Comparison of ENCODE assay signal across 16 cellular contexts in genomic region chr2:240131296-240131695, GRCh38. TPM values are rescaled to one million over a fixed set of nuclear protein-coding genes. Genes with fewer than 3 reads are reported as not detected.
DNase-seq lines count a peak whose midpoint lies in the region; ATAC-seq and TF ChIP-seq lines count a peak whose summit lies in the region.
"Had no signal": no experiment of that assay in that cellular context is flagged by ENCODE, and none has a peak within 500 bp of the region (broad histone marks: within the 10 kb centered on the region; RNA-seq: fewer than 3 reads in every experiment).

No MANE protein-coding gene starts in this region.

- H3K27ac ChIP-seq in spleen: no peak overlapping the region
- H3K27ac ChIP-seq: BLaER1 treated with 17β-estradiol and CSF1 and Interleukin-3, amounts not matched to agents 10 nM and 100 nM had no signal

- no peak overlapping the region for H3K4me3 Mint-ChIP-seq in activated CD4-positive, alpha-beta memory T cell treated with anti-CD3 and anti-CD28 coated beads for 36 hours
- no peak overlapping the region for H3K4me3 Mint-ChIP-seq in activated CD4-positive, alpha-beta memory T cell treated with anti-CD3 and anti-CD28 coated beads, Interleukin-2, amount 10 ng/mL, durations not matched to agents 7 days and 5 days
- no peak overlapping the region for H3K4me3 Mint-ChIP-seq in natural killer cell
- H3K4me3 Mint-ChIP-seq in natural killer cell treated with Interleukin-12 subunit alpha and Interleukin-12 subunit beta and Interleukin-15 and Interleukin-18, amount 100 ng/mL, for 72 hours: no peak overlapping the region

- H3K36me3 ChIP-seq in spleen: peaks cover 0 to 80% (median 65%) of the 10 kb centered on the region in 6 donors

- CTCF ChIA-PET in activated CD4-positive, alpha-beta memory T cell treated with anti-CD3 and anti-CD28 coated beads for 36 hours (lab: Charles Lee): interaction anchor here (1.2 kb wide), 1 partner anchor 12 kb away, joined by 3 read pairs; no protein-coding TSS in a partner anchor
- CTCF ChIA-PET in activated CD4-positive, alpha-beta memory T cell treated with anti-CD3 and anti-CD28 coated beads, Interleukin-2, amount 10 ng/mL, durations not matched to agents 7 days and 5 days (lab: Charles Lee): no interaction called here

- no peak for TF ChIP-seq POLR2A in spleen (IDR thresholded peaks at IDR 0.05)

- WGBS in spleen, 5 donors: 90 to 97% (median 95%) methylated on average over 11 to 16 of the region's 16 CpGs

- TF ChIP-seq CTCF in natural killer cell (IDR thresholded peaks at IDR 0.05) (no peak), spleen (IDR thresholded peaks at IDR 0.05 in 8 of 11, conservative IDR thresholded peaks at IDR 0.05 in 3 of 11) (no peak)

- no peak overlapping the region for H3K4me3 ChIP-seq in spleen
- H3K4me3 ChIP-seq: BLaER1 treated with 17β-estradiol and CSF1 and Interleukin-3, amounts not matched to agents 10 nM and 100 nM; GM12878 had no signal

- H3K4me1 ChIP-seq in spleen: peaks cover 10 to 24% (median 16%) of the 10 kb centered on the region in 6 donors

- H3K4me1 Mint-ChIP-seq in activated CD4-positive, alpha-beta memory T cell treated with anti-CD3 and anti-CD28 coated beads for 36 hours (ENCODE audit: low read depth): peaks cover 19% of the 10 kb centered on the region
- H3K4me1 Mint-ChIP-seq in activated CD4-positive, alpha-beta memory T cell treated with anti-CD3 and anti-CD28 coated beads, Interleukin-2, amount 10 ng/mL, durations not matched to agents 7 days and 5 days: peaks cover 24% of the 10 kb centered on the region
- H3K4me1 Mint-ChIP-seq in natural killer cell: peaks cover 21 to 28% of the 10 kb centered on the region in 2 donors
- peaks cover 16 to 24% of the 10 kb centered on the region in 2 donors for H3K4me1 Mint-ChIP-seq in natural killer cell treated with Interleukin-12 subunit alpha and Interleukin-12 subunit beta and Interleukin-15 and Interleukin-18, amount 100 ng/mL, for 72 hours (ENCODE audit: low read depth in 2 of 2)

- POLR2A ChIA-PET in activated CD4-positive, alpha-beta memory T cell treated with anti-CD3 and anti-CD28 coated beads for 36 hours (lab: Charles Lee): no interaction called here
- POLR2A ChIA-PET in activated CD4-positive, alpha-beta memory T cell treated with anti-CD3 and anti-CD28 coated beads, Interleukin-2, amount 10 ng/mL, durations not matched to agents 7 days and 5 days (lab: Charles Lee): no interaction called here

- no peaks in the 10 kb centered on the region for H3K27me3 ChIP-seq in spleen (replicated peaks in 1 of 7)
- H3K27me3 ChIP-seq: BLaER1 treated with 17β-estradiol and CSF1 and Interleukin-3, amounts not matched to agents 10 nM and 100 nM had no signal

- DNase-seq in activated CD4-positive, alpha-beta memory T cell treated with anti-CD3 and anti-CD28 coated beads for 36 hours: peak; percentile 2
- DNase-seq in activated CD4-positive, alpha-beta memory T cell treated with anti-CD3 and anti-CD28 coated beads, Interleukin-2, amount 10 ng/mL, durations not matched to agents 7 days and 5 days: no peak
- DNase-seq in natural killer cell (peak; percentile 15), spleen (peak; percentile 53), NCI-H2196 treated with DMSO at 0.1 percent for 48 hours (lab: John Stamatoyannopoulos, UW; ENCODE audit: unreplicated experiment) (no peak)
- DNase-seq in natural killer cell treated with Interleukin-12 subunit alpha and Interleukin-12 subunit beta and Interleukin-15 and Interleukin-18, amount 100 ng/mL, for 72 hours (ENCODE audit: low spot score): no peak
- DNase-seq: DMS153, NCI-H1417 treated with DMSO at 0.1 percent for 48 hours, NCI-H2029 treated with DMSO at 0.1 percent for 48 hours, NCI-H524 had no signal

- intact Hi-C loops in activated CD4-positive, alpha-beta memory T cell treated with anti-CD3 and anti-CD28 coated beads for 36 hours (cut with micrococcal nuclease): loop anchor here (10.0 kb wide), 1 partner anchor 434 kb away; the partner anchor contains the start of genes DUSP28 and RNPEPL1
- intact Hi-C loops in natural killer cell (cut with micrococcal nuclease): no loop called here
- intact Hi-C loops in spleen (cut with DNase I; ENCODE audit: low total_unique reads): no loop called here

- peaks cover 51% of the 10 kb centered on the region for H3K36me3 Mint-ChIP-seq in activated CD4-positive, alpha-beta memory T cell treated with anti-CD3 and anti-CD28 coated beads for 36 hours
- peaks cover 56% of the 10 kb centered on the region for H3K36me3 Mint-ChIP-seq in activated CD4-positive, alpha-beta memory T cell treated with anti-CD3 and anti-CD28 coated beads, Interleukin-2, amount 10 ng/mL, durations not matched to agents 7 days and 5 days (ENCODE audit: low read depth)
- H3K36me3 Mint-ChIP-seq in natural killer cell: no peaks in the 10 kb centered on the region
- peaks cover 19% of the 10 kb centered on the region for H3K36me3 Mint-ChIP-seq in natural killer cell treated with Interleukin-12 subunit alpha and Interleukin-12 subunit beta and Interleukin-15 and Interleukin-18, amount 100 ng/mL, for 72 hours

- no peaks in the 10 kb centered on the region for H3K27me3 Mint-ChIP-seq in activated CD4-positive, alpha-beta memory T cell treated with anti-CD3 and anti-CD28 coated beads for 36 hours
- no peaks in the 10 kb centered on the region for H3K27me3 Mint-ChIP-seq in activated CD4-positive, alpha-beta memory T cell treated with anti-CD3 and anti-CD28 coated beads, Interleukin-2, amount 10 ng/mL, durations not matched to agents 7 days and 5 days
- H3K27me3 Mint-ChIP-seq in natural killer cell (ENCODE audit: low read depth in 2 of 2): no peaks in the 10 kb centered on the region
- no peaks in the 10 kb centered on the region for H3K27me3 Mint-ChIP-seq in natural killer cell treated with Interleukin-12 subunit alpha and Interleukin-12 subunit beta and Interleukin-15 and Interleukin-18, amount 100 ng/mL, for 72 hours

- no peak overlapping the region for H3K27ac Mint-ChIP-seq in activated CD4-positive, alpha-beta memory T cell treated with anti-CD3 and anti-CD28 coated beads for 36 hours
- no peak overlapping the region for H3K27ac Mint-ChIP-seq in activated CD4-positive, alpha-beta memory T cell treated with anti-CD3 and anti-CD28 coated beads, Interleukin-2, amount 10 ng/mL, durations not matched to agents 7 days and 5 days
- no peak overlapping the region for H3K27ac Mint-ChIP-seq in natural killer cell
- no peak overlapping the region for H3K27ac Mint-ChIP-seq in natural killer cell treated with Interleukin-12 subunit alpha and Interleukin-12 subunit beta and Interleukin-15 and Interleukin-18, amount 100 ng/mL, for 72 hours

- no peaks in the 10 kb centered on the region for H3K9me3 ChIP-seq in spleen
- H3K9me3 ChIP-seq: BLaER1 treated with 17β-estradiol and CSF1 and Interleukin-3, amounts not matched to agents 10 nM and 100 nM had no signal

- ATAC-seq in natural killer cell (no peak), HG03095 (IDR thresholded peaks at IDR 0.05; ENCODE audit: unreplicated experiment) (no peak), HG02588 (IDR thresholded peaks at IDR 0.05; ENCODE audit: unreplicated experiment) (no peak)
- no peak for ATAC-seq in natural killer cell treated with Interleukin-12 subunit alpha and Interleukin-12 subunit beta and Interleukin-15 and Interleukin-18, amount 100 ng/mL, for 72 hours
- ATAC-seq: GM12878 had no signal

- no peaks in the 10 kb centered on the region for H3K9me3 Mint-ChIP-seq in activated CD4-positive, alpha-beta memory T cell treated with anti-CD3 and anti-CD28 coated beads for 36 hours
- no peaks in the 10 kb centered on the region for H3K9me3 Mint-ChIP-seq in activated CD4-positive, alpha-beta memory T cell treated with anti-CD3 and anti-CD28 coated beads, Interleukin-2, amount 10 ng/mL, durations not matched to agents 7 days and 5 days
- H3K9me3 Mint-ChIP-seq in natural killer cell: no peaks in the 10 kb centered on the region
- H3K9me3 Mint-ChIP-seq in natural killer cell treated with Interleukin-12 subunit alpha and Interleukin-12 subunit beta and Interleukin-15 and Interleukin-18, amount 100 ng/mL, for 72 hours: no peaks in the 10 kb centered on the region

RNA-seq across cellular contexts. Expression of gene COPS9, which starts 4.8 kb away (rescaled TPM):
- 10 to 100 TPM; 85.2 to 99.9 TPM for total RNA-seq in activated CD4-positive, alpha-beta memory T cell treated with anti-CD3 and anti-CD28 coated beads for 36 hours
- total RNA-seq in activated CD4-positive, alpha-beta memory T cell treated with anti-CD3 and anti-CD28 coated beads, Interleukin-2, amount 10 ng/mL, durations not matched to agents 7 days and 5 days: 10 to 100 TPM; 95.5 to 96.2 TPM
- total RNA-seq in natural killer cell (10 to 100 TPM; 51.5 to 76.5 (median 53.5) TPM), spleen (100 to 1,000 TPM in 2 of 7 donors, 10 to 100 TPM in 5; 74.7 to 154 (median 85.7) TPM)
- total RNA-seq in natural killer cell treated with Interleukin-12 subunit alpha and Interleukin-12 subunit beta and Interleukin-15 and Interleukin-18, amount 100 ng/mL, for 72 hours: 100 to 1,000 TPM; 117 to 131 TPM
- polyA plus RNA-seq in spleen: 100 to 1,000 TPM; 273 to 441 (median 321) TPM

RNA-seq across cellular contexts. Expression of gene OTOS, which starts 9.2 kb away (rescaled TPM):
- not detected for total RNA-seq in activated CD4-positive, alpha-beta memory T cell treated with anti-CD3 and anti-CD28 coated beads for 36 hours
- total RNA-seq in activated CD4-positive, alpha-beta memory T cell treated with anti-CD3 and anti-CD28 coated beads, Interleukin-2, amount 10 ng/mL, durations not matched to agents 7 days and 5 days: not detected
- total RNA-seq in natural killer cell: not detected
- total RNA-seq in natural killer cell treated with Interleukin-12 subunit alpha and Interleukin-12 subunit beta and Interleukin-15 and Interleukin-18, amount 100 ng/mL, for 72 hours: not detected
- not detected for total RNA-seq in spleen
- not detected for polyA plus RNA-seq in spleen
- total RNA-seq: A172, GM12878, HT1080 had no signal
- polyA plus RNA-seq: GM12878 had no signal

Comparison
In these comparisons a context has a peak if more than half of its experiments do, and no peak if none do; other contexts are left out.
1. DNase-seq: peak in activated CD4-positive, alpha-beta memory T cell treated with anti-CD3 and anti-CD28 coated beads for 36 hours (single experiment), natural killer cell (single experiment) and spleen (single experiment); none in activated CD4-positive, alpha-beta memory T cell treated with anti-CD3 and anti-CD28 coated beads, Interleukin-2, amount 10 ng/mL, durations not matched to agents 7 days and 5 days (single experiment), natural killer cell treated with Interleukin-12 subunit alpha and Interleukin-12 subunit beta and Interleukin-15 and Interleukin-18, amount 100 ng/mL, for 72 hours (single experiment) and NCI-H2196 treated with DMSO at 0.1 percent for 48 hours (single experiment).